In genomic region chrX:13488706-13489105, GRCh38 we compare ENCODE assay signal across 11 cellular contexts.
A peak's percentile ranks its signal among the peaks of the same experiment; 100 is the strongest.
DNase-seq lines count a peak whose midpoint lies in the region; ATAC-seq and TF ChIP-seq lines count a peak whose summit lies in the region.
"Had no signal": no experiment of that assay in that cellular context is flagged by ENCODE, and none has a peak within 500 bp of the region (broad histone marks: within the 10 kb centered on the region; RNA-seq: fewer than 3 reads in every experiment).

No MANE protein-coding gene starts in this region.

- H3K36me3 ChIP-seq in adipocyte (ENCODE audit: control insufficient read depth, insufficient read depth, low read length, severe bottlenecking) (no peaks in the 10 kb centered on the region), hepatocyte (replicated peaks; ENCODE audit: insufficient read depth, low read depth) (no peaks in the 10 kb centered on the region)

- H3K36me3 Mint-ChIP-seq in stimulated activated memory B cell treated with anti-CD40 and anti-IgM and Interleukin-4, amounts not matched to agents 10 μg/mL and 1 μg/mL and 100 μg/mL, for 72 hours: no peaks in the 10 kb centered on the region

- no peaks in the 10 kb centered on the region for H4K20me1 ChIP-seq in hepatocyte (ENCODE audit: insufficient read depth, poor library complexity, severe bottlenecking)

- H3K27me3 Mint-ChIP-seq in stimulated activated memory B cell treated with anti-CD40 and anti-IgM and Interleukin-4, amounts not matched to agents 10 μg/mL and 1 μg/mL and 100 μg/mL, for 72 hours: no peaks in the 10 kb centered on the region

- WGBS in hepatocyte (ENCODE audit: low lambda C conversion rate, missing lambda C conversion rate): 84% methylated on average over 5 of the region's 5 CpGs

- H3K27ac Mint-ChIP-seq in stimulated activated memory B cell treated with anti-CD40 and anti-IgM and Interleukin-4, amounts not matched to agents 10 μg/mL and 1 μg/mL and 100 μg/mL, for 72 hours: peak overlapping the region; percentile 85

- no peaks in the 10 kb centered on the region for H3K9me2 ChIP-seq in hepatocyte (replicated peaks; ENCODE audit: insufficient read depth)

- H3K4me3 Mint-ChIP-seq in stimulated activated memory B cell treated with anti-CD40 and anti-IgM and Interleukin-4, amounts not matched to agents 10 μg/mL and 1 μg/mL and 100 μg/mL, for 72 hours: no peak overlapping the region

- H3K4me1 Mint-ChIP-seq in stimulated activated memory B cell treated with anti-CD40 and anti-IgM and Interleukin-4, amounts not matched to agents 10 μg/mL and 1 μg/mL and 100 μg/mL, for 72 hours: peaks cover 20% of the 10 kb centered on the region

- peaks cover 49% of the 10 kb centered on the region for H3K4me1 ChIP-seq in adipocyte (ENCODE audit: control insufficient read depth, insufficient read depth, low read length)
- peaks cover 5% of the 10 kb centered on the region for H3K4me1 ChIP-seq in hepatocyte (ENCODE audit: insufficient read depth)

- H3K27me3 ChIP-seq in adipocyte (replicated peaks; ENCODE audit: control insufficient read depth, insufficient read depth, low read length) (no peaks in the 10 kb centered on the region), hepatocyte (no peaks in the 10 kb centered on the region)

- ATAC-seq in stimulated activated memory B cell treated with anti-CD40 and anti-IgM and Interleukin-4, amounts not matched to agents 10 μg/mL and 1 μg/mL and 100 μg/mL, for 72 hours: no peak

- DNase-seq in EH (ENCODE audit: low read depth): peak; percentile 46
- DNase-seq in adipocyte (ENCODE audit: low read depth): no peak
- no peak for DNase-seq in hepatocyte (ENCODE audit: low spot score)
- no peak for DNase-seq in stimulated activated CD4-positive, alpha-beta T cell treated with anti-CD3 and anti-CD28 coated beads, Interleukin-2, amount 100 ng/mL, for 48 hours
- no peak for DNase-seq in NCI-H82 (lab: John Stamatoyannopoulos, UW)
- no peak for DNase-seq in T-helper 1 cell
- DNase-seq in putamen (ENCODE audit: low spot score): no peak
- DNase-seq: activated CD4-positive, CD25-positive, alpha-beta regulatory T cell treated with anti-CD3 and anti-CD28 coated beads, Interleukin-2, amount 50 U/mL, for 72 hours; activated effector memory CD4-positive, alpha-beta T cell treated with Interleukin-2 at 50 U/mL for 16 hours had no signal

- no peaks in the 10 kb centered on the region for H3K79me2 ChIP-seq in hepatocyte

- H3K9me3 Mint-ChIP-seq in stimulated activated memory B cell treated with anti-CD40 and anti-IgM and Interleukin-4, amounts not matched to agents 10 μg/mL and 1 μg/mL and 100 μg/mL, for 72 hours: no peaks in the 10 kb centered on the region

- H3K4me3 ChIP-seq in adipocyte (ENCODE audit: low read length) (no peak overlapping the region), hepatocyte (no peak overlapping the region)
- H3K4me3 ChIP-seq: dorsolateral prefrontal cortex had no signal

- no peak for TF ChIP-seq CTCF in hepatocyte (IDR thresholded peaks at IDR 0.05; ENCODE audit: poor library complexity)

- peak overlapping the region; percentile 85 for H3K27ac ChIP-seq in hepatocyte

- H3K9ac ChIP-seq in adipocyte (ENCODE audit: low read length): peak overlapping the region; percentile 76

- no peaks in the 10 kb centered on the region for H3K9me3 ChIP-seq in adipocyte (ENCODE audit: control insufficient read depth, low read length)
- H3K9me3 ChIP-seq in hepatocyte (ENCODE audit: low read depth): no peaks in the 10 kb centered on the region

- H2AFZ ChIP-seq in hepatocyte: no peak overlapping the region

- H3K4me2 ChIP-seq in hepatocyte: no peak overlapping the region
